19 cellular contexts compared by ENCODE assay signal in genomic region chr13:27367570-27367969, GRCh38.
"Had no signal": no experiment of that assay in that cellular context is flagged by ENCODE, and none has a peak within 500 bp of the region (broad histone marks: within the 10 kb centered on the region; RNA-seq: fewer than 3 reads in every experiment).

No MANE protein-coding gene starts in this region.

- H3K27ac Mint-ChIP-seq: activated CD4-positive, alpha-beta memory T cell treated with anti-CD3 and anti-CD28 coated beads for 36 hours; activated CD4-positive, alpha-beta T cell treated with anti-CD3 and anti-CD28 coated beads for 36 hours; activated naive CD4-positive, alpha-beta T cell treated with anti-CD3 and anti-CD28 coated beads, Interleukin-2, amount 50 U/mL, for 72 hours; activated T-cell treated with anti-CD3 and anti-CD28 coated beads, Interleukin-2, amount 50 U/mL, for 24 hours; memory B cell; naive thymus-derived CD8-positive, alpha-beta T cell had no signal

- H3K9me3 Mint-ChIP-seq: activated CD4-positive, alpha-beta memory T cell treated with anti-CD3 and anti-CD28 coated beads for 36 hours; activated naive CD4-positive, alpha-beta T cell treated with anti-CD3 and anti-CD28 coated beads, Interleukin-2, amount 50 U/mL, for 72 hours; activated T-cell treated with anti-CD3 and anti-CD28 coated beads, Interleukin-2, amount 50 U/mL, for 24 hours; naive thymus-derived CD8-positive, alpha-beta T cell had no signal

- H3K4me3 Mint-ChIP-seq: activated CD4-positive, alpha-beta memory T cell treated with anti-CD3 and anti-CD28 coated beads for 36 hours; activated CD4-positive, alpha-beta T cell treated with anti-CD3 and anti-CD28 coated beads for 36 hours; activated T-cell treated with anti-CD3 and anti-CD28 coated beads, Interleukin-2, amount 50 U/mL, for 24 hours; memory B cell; naive thymus-derived CD8-positive, alpha-beta T cell had no signal

- H3K4me1 Mint-ChIP-seq: activated CD4-positive, alpha-beta T cell treated with anti-CD3 and anti-CD28 coated beads for 36 hours; memory B cell had no signal

- DNase-seq: activated CD4-positive, alpha-beta memory T cell treated with anti-CD3 and anti-CD28 coated beads for 36 hours; activated CD4-positive, alpha-beta T cell treated with anti-CD3 and anti-CD28 coated beads for 36 hours; activated effector memory CD4-positive, alpha-beta T cell treated with anti-CD3 and anti-CD28 coated beads, Interleukin-2, amount 50 U/mL, for 16 hours; activated T-cell treated with anti-CD3 and anti-CD28 coated beads, Interleukin-2, amount 50 U/mL, for 24 hours; caudate nucleus; hippocampal formation; kidney; left ventricle myocardium inferior; mucosa of descending colon; naive thymus-derived CD8-positive, alpha-beta T cell; posterior cingulate gyrus; stimulated activated CD4-positive, alpha-beta T cell treated with anti-CD3 and anti-CD28 coated beads, Interleukin-4, amount 100 ng/mL, for 24 hours; stimulated activated naive CD4-positive, alpha-beta T cell; tibial artery had no signal

- H3K27ac ChIP-seq: esophagus muscularis mucosa, left ventricle myocardium inferior, neutrophil, tibial artery, VCaP had no signal

- H3K36me3 Mint-ChIP-seq: activated CD4-positive, alpha-beta memory T cell treated with anti-CD3 and anti-CD28 coated beads for 36 hours; activated naive CD4-positive, alpha-beta T cell treated with anti-CD3 and anti-CD28 coated beads, Interleukin-2, amount 50 U/mL, for 72 hours; memory B cell; naive thymus-derived CD8-positive, alpha-beta T cell had no signal

- H3K36me3 ChIP-seq: esophagus muscularis mucosa, left ventricle myocardium inferior, neutrophil, tibial artery had no signal

- H3K4me3 ChIP-seq: esophagus muscularis mucosa, left ventricle myocardium inferior, mucosa of descending colon, tibial artery had no signal

- H3K9me3 ChIP-seq: esophagus muscularis mucosa, left ventricle myocardium inferior, mucosa of descending colon, neutrophil, tibial artery had no signal

- ATAC-seq: activated CD4-positive, alpha-beta T cell treated with anti-CD3 and anti-CD28 coated beads for 36 hours; activated naive CD4-positive, alpha-beta T cell treated with anti-CD3 and anti-CD28 coated beads, Interleukin-2, amount 50 U/mL, for 72 hours; mucosa of descending colon; naive thymus-derived CD8-positive, alpha-beta T cell had no signal
